In the genomic region with DNA sequence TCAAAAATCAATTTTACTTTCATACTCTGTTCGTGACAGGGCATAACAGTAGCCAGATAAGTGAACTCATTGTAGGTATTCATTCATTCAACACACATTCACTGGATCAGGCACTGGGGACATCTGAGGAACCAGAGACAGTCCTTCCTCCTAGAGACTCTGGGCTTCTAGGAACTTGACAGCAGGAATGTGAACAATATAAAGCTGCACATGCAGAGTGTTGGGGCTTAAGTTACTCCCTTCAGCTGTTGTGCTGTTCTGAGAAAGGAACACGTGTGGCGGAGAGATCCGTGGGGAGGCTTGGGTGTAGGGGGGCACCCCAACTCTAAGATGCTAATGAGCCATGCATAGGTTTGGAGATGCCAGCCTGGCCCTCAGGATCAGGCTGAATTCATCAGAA, we compare ENCODE assay signal across 24 cellular contexts.
DNase-seq lines count a peak whose midpoint lies in the region; FAIRE-seq and TF ChIP-seq lines count a peak whose summit lies in the region.
"Had no signal": no experiment of that assay in that cellular context is flagged by ENCODE, and none has a peak within 500 bp of the region (broad histone marks: within the 10 kb centered on the region; RNA-seq: fewer than 3 reads in every experiment).

No MANE protein-coding gene starts in this region.

- WGBS in stomach, 5 donors, result 72 to 79% (median 76%) methylated on average over 4 of the region's 4 CpGs

- no peak for TF ChIP-seq CTCF in brain (conservative IDR thresholded peaks at IDR 0.05)
- no peak for TF ChIP-seq CTCF in neural crest cell (conservative IDR thresholded peaks at IDR 0.05)
- TF ChIP-seq CTCF in stomach (IDR thresholded peaks at IDR 0.05), result no peak

- no peak overlapping the region for H3K27ac ChIP-seq in stomach
- H3K27ac ChIP-seq: SJCRH30 had no signal

- H3K27ac Mint-ChIP-seq in brain, result peak overlapping the region in 4 of 5 experiments; percentile 63 to 93 (median 87)
- peak overlapping the region; percentile 35 for H3K27ac Mint-ChIP-seq in neural crest cell (ENCODE audit: unreplicated experiment)
- H3K27ac Mint-ChIP-seq: CD4-positive, alpha-beta memory T cell had no signal

- no peaks in the 10 kb centered on the region for H3K4me1 ChIP-seq in stomach

- H3K4me1 Mint-ChIP-seq in brain (peaks cover 34% of the 10 kb centered on the region), neural crest cell (peaks cover 8% of the 10 kb centered on the region)
- H3K4me1 Mint-ChIP-seq: CD4-positive, alpha-beta memory T cell had no signal

- no peak overlapping the region for H3K4me3 ChIP-seq in stomach
- H3K4me3 ChIP-seq: GM12878, K562, MG63, SJCRH30 had no signal

- TF ChIP-seq EP300 in stomach (IDR thresholded peaks at IDR 0.05), result no peak

- H3K9me3 Mint-ChIP-seq in brain (peaks cover 0 to 2% (median 0%) of the 10 kb centered on the region in 5 experiments), neural crest cell (no peaks in the 10 kb centered on the region)
- H3K9me3 Mint-ChIP-seq: CD4-positive, alpha-beta memory T cell had no signal

- H3K36me3 ChIP-seq in stomach, result no peaks in the 10 kb centered on the region
- H3K36me3 ChIP-seq: MG63, SJCRH30 had no signal

- H3K9me3 ChIP-seq in stomach, result no peaks in the 10 kb centered on the region
- H3K9me3 ChIP-seq: MG63, SJCRH30 had no signal

- H3K4me3 Mint-ChIP-seq in brain, result peak overlapping the region in 2 of 5 experiments; percentile 1 to 41
- H3K4me3 Mint-ChIP-seq in neural crest cell, result no peak overlapping the region
- H3K4me3 Mint-ChIP-seq: CD4-positive, alpha-beta memory T cell had no signal

- H3K27me3 Mint-ChIP-seq in brain (no peaks in the 10 kb centered on the region), neural crest cell (ENCODE audit: low read depth) (no peaks in the 10 kb centered on the region)

- DNase-seq in LHCN-M2 (ENCODE audit: low read depth), result peak; percentile 23
- DNase-seq in neural crest cell (ENCODE audit: low read depth, low spot score), result no peak
- peak; percentile 24 for DNase-seq in urothelium cell line (ENCODE audit: low spot score)
- DNase-seq in stomach, result no peak
- no peak for DNase-seq in stimulated activated CD4-positive, alpha-beta T cell treated with anti-CD3 and anti-CD28 coated beads, Interleukin-4, amount 100 ng/mL, for 24 hours
- no peak for DNase-seq in NCI-H1436 treated with DMSO at 0.1 percent for 48 hours (lab: John Stamatoyannopoulos, UW)
- DNase-seq: CD4-positive, alpha-beta memory T cell; DMS 273 treated with DMSO at 0.1 percent for 48 hours; DMS79; EL; GDM1; Kasumi-1; MG63; NCI-H1105 treated with DMSO at 0.1 percent for 48 hours; NCI-H2029; NCI-H446 treated with DMSO at 0.1 percent for 48 hours; NCI-H526; NCI-H82; NK-92 treated with Interleukin-12 subunit alpha and Interleukin-12 subunit beta, amount 100 ng/mL, for 24 hours had no signal

- TF ChIP-seq POLR2A in stomach (IDR thresholded peaks at IDR 0.05), result no peak

- intact Hi-C loops in stomach (cut with DNase I; ENCODE audit: low total_unique reads), result no loop called here

- no peaks in the 10 kb centered on the region for H3K27me3 ChIP-seq in stomach
- H3K27me3 ChIP-seq: MG63, SJCRH30 had no signal

- FAIRE-seq in urothelium cell line (lab: Jason Lieb, UNC), result peak; percentile 79
- FAIRE-seq: GM12878, HTR-8/SVneo, K562 had no signal

- H3K36me3 Mint-ChIP-seq in brain (no peaks in the 10 kb centered on the region), neural crest cell (ENCODE audit: low read depth) (no peaks in the 10 kb centered on the region)
- H3K36me3 Mint-ChIP-seq: CD4-positive, alpha-beta memory T cell had no signal

Comparison
In these comparisons a context has a peak if more than half of its experiments do, and no peak if none do; other contexts are left out.
1. DNase-seq: peak in LHCN-M2 (single experiment) and urothelium cell line (single experiment); none in neural crest cell (single experiment), stomach (single experiment), stimulated activated CD4-positive, alpha-beta T cell treated with anti-CD3 and anti-CD28 coated beads, Interleukin-4, amount 100 ng/mL, for 24 hours (single experiment) and NCI-H1436 treated with DMSO at 0.1 percent for 48 hours (single experiment).